Comparison of ENCODE assay signal across 14 cellular contexts in genomic region chr18:58993260-58993659, GRCh38.
DNase-seq lines count a peak whose midpoint lies in the region; ATAC-seq and TF ChIP-seq lines count a peak whose summit lies in the region.
"Had no signal": no experiment of that assay in that cellular context is flagged by ENCODE, and none has a peak within 500 bp of the region (broad histone marks: within the 10 kb centered on the region; RNA-seq: fewer than 3 reads in every experiment).

No MANE protein-coding gene starts in this region.

- no peak for TF ChIP-seq EP300 in ovary (IDR thresholded peaks at IDR 0.05)

- peaks cover 19 to 36% (median 23%) of the 10 kb centered on the region in 11 experiments for H3K9me3 ChIP-seq in BLaER1 treated with 17β-estradiol and CSF1 and Interleukin-3, amounts not matched to agents 10 nM and 100 nM (replicated peaks in 1 of 11)
- H3K9me3 ChIP-seq in ovary: no peaks in the 10 kb centered on the region

- no peak for TF ChIP-seq POLR2A in ovary (IDR thresholded peaks at IDR 0.05)

- H3K9ac ChIP-seq in BLaER1 treated with 17β-estradiol and CSF1 and Interleukin-3, amounts not matched to agents 10 nM and 100 nM: no peak overlapping the region

- no peak overlapping the region for H3K27ac ChIP-seq in BLaER1 treated with 17β-estradiol and CSF1 and Interleukin-3, amounts not matched to agents 10 nM and 100 nM
- H3K27ac ChIP-seq in epithelial cell of prostate (peak overlapping the region; percentile 67), ovary (no peak overlapping the region)

- no peaks in the 10 kb centered on the region for H3K36me3 ChIP-seq in BLaER1 treated with 17β-estradiol and CSF1 and Interleukin-3, amounts not matched to agents 10 nM and 100 nM
- H3K36me3 ChIP-seq in ovary: no peaks in the 10 kb centered on the region

- WGBS in ovary, 3 donors: 40 to 54% (median 46%) methylated on average over 4 of the region's 4 CpGs

- H3K27me3 ChIP-seq in BLaER1 treated with 17β-estradiol and CSF1 and Interleukin-3, amounts not matched to agents 10 nM and 100 nM: no peaks in the 10 kb centered on the region
- H3K27me3 ChIP-seq in ovary: no peaks in the 10 kb centered on the region

- no peaks in the 10 kb centered on the region for H4K20me1 ChIP-seq in BLaER1 treated with 17β-estradiol and CSF1 and Interleukin-3, amounts not matched to agents 10 nM and 100 nM

- intact Hi-C loops in ovary (cut with DNase I): loop anchor here in 1 of 4 donors (10.0 kb wide), 1 partner anchor 62 kb away; no protein-coding TSS in a partner anchor

- H3K4me3 ChIP-seq in BLaER1 treated with 17β-estradiol and CSF1 and Interleukin-3, amounts not matched to agents 10 nM and 100 nM: no peak overlapping the region
- H3K4me3 ChIP-seq in ovary: no peak overlapping the region

- H3K4me2 ChIP-seq in BLaER1 treated with 17β-estradiol and CSF1 and Interleukin-3, amounts not matched to agents 10 nM and 100 nM: peak overlapping the region in 6 of 11 experiments; percentile 26 to 77 (median 40); a peak in 8 of 22 replicates

- ATAC-seq in HG03460 (IDR thresholded peaks at IDR 0.05; ENCODE audit: unreplicated experiment): no peak

- no peak for TF ChIP-seq CTCF in ovary (IDR thresholded peaks at IDR 0.05)

- peaks cover 15 to 56% (median 21%) of the 10 kb centered on the region in 10 experiments; a peak in 19 of 20 replicates for H3K4me1 ChIP-seq in BLaER1 treated with 17β-estradiol and CSF1 and Interleukin-3, amounts not matched to agents 10 nM and 100 nM
- H3K4me1 ChIP-seq in ovary (ENCODE audit: insufficient read depth): peaks cover 5% of the 10 kb centered on the region

- DNase-seq in NCI-H446 treated with DMSO at 0.1 percent for 48 hours (lab: John Stamatoyannopoulos, UW) (peak; percentile 59), epithelial cell of prostate (ENCODE audit: low read depth, low spot score) (no peak), pulmonary artery endothelial cell (ENCODE audit: low read depth, low spot score) (peak; percentile 80), ovary (no peak), NCI-H2227 (lab: John Stamatoyannopoulos, UW; ENCODE audit: unreplicated experiment) (no peak), SIG-M5 (lab: John Stamatoyannopoulos, UW) (no peak)
- DNase-seq: activated gamma-delta T cell treated with Interleukin-2 at 50 U/mL for 16 hours, DND-41, hypothalamus, NCI-H2107, occipital lobe, T1000 had no signal

Comparison
In these comparisons a context has a peak if more than half of its experiments do, and no peak if none do; other contexts are left out.
1. DNase-seq: peak in NCI-H446 treated with DMSO at 0.1 percent for 48 hours (single experiment) and pulmonary artery endothelial cell (single experiment); none in epithelial cell of prostate (single experiment), ovary (0 of 5), NCI-H2227 (single experiment) and SIG-M5 (single experiment).